Comparison of ENCODE assay signal across 19 cellular contexts in genomic region chr3:191151653-191152052, GRCh38. TPM values are rescaled to one million over a fixed set of nuclear protein-coding genes. Genes with fewer than 3 reads are reported as not detected.
A peak's percentile ranks its signal among the peaks of the same experiment; 100 is the strongest.
DNase-seq lines count a peak whose midpoint lies in the region; ATAC-seq and TF ChIP-seq lines count a peak whose summit lies in the region.
"Had no signal": no experiment of that assay in that cellular context is flagged by ENCODE, and none has a peak within 500 bp of the region (broad histone marks: within the 10 kb centered on the region; RNA-seq: fewer than 3 reads in every experiment).

No MANE protein-coding gene starts in this region.

- H3K9me2 ChIP-seq in SU-DHL-6 (replicated peaks; ENCODE audit: insufficient read depth, low read length) = no peaks in the 10 kb centered on the region

- no peak overlapping the region for H3K4me3 Mint-ChIP-seq in progenitor cell of endocrine pancreas (ENCODE audit: low read depth)
- H3K4me3 Mint-ChIP-seq: CD4-positive, alpha-beta memory T cell; HFFc6 had no signal

- DNase-seq in left lobe of liver (ENCODE audit: low spot score) (no peak), progenitor cell of endocrine pancreas (ENCODE audit: low spot score, unreplicated experiment) (no peak)
- DNase-seq: BE2C; CD4-positive, alpha-beta memory T cell; COR-L47; DMS153; DMS79 treated with DMSO at 0.1 percent for 48 hours; EL; HFFc6; Karpas-422 had no signal

- no peak overlapping the region for H3K27ac ChIP-seq in SU-DHL-6 (ENCODE audit: low read depth, low read length)
- H3K27ac ChIP-seq: A549, C4-2B had no signal

- peak overlapping the region; percentile 61 for H2AFZ ChIP-seq in SU-DHL-6 (ENCODE audit: low read depth, low read length, severe bottlenecking)

- no peaks in the 10 kb centered on the region for H3K27me3 ChIP-seq in SU-DHL-6 (ENCODE audit: low read length)
- H3K27me3 ChIP-seq: BE2C had no signal

- no peaks in the 10 kb centered on the region for H3K27me3 Mint-ChIP-seq in progenitor cell of endocrine pancreas
- H3K27me3 Mint-ChIP-seq: CD4-positive, alpha-beta memory T cell had no signal

- H3K79me2 ChIP-seq in SU-DHL-6 (ENCODE audit: insufficient read depth, low read length) = no peaks in the 10 kb centered on the region

- no peak for TF ChIP-seq CTCF in SU-DHL-6 (IDR thresholded peaks at IDR 0.05; ENCODE audit: insufficient read depth, low read length, poor library complexity, severe bottlenecking)
- no peak for TF ChIP-seq CTCF in progenitor cell of endocrine pancreas (IDR thresholded peaks at IDR 0.05; ENCODE audit: unreplicated experiment)

- no peak overlapping the region for H3K4me2 ChIP-seq in SU-DHL-6 (ENCODE audit: low read depth, low read length, poor library complexity, severe bottlenecking)
- H3K4me2 ChIP-seq: A549 had no signal

- no peaks in the 10 kb centered on the region for H3K4me1 Mint-ChIP-seq in progenitor cell of endocrine pancreas (ENCODE audit: low read depth)
- H3K4me1 Mint-ChIP-seq: CD4-positive, alpha-beta memory T cell had no signal

- no peaks in the 10 kb centered on the region for H3K36me3 Mint-ChIP-seq in progenitor cell of endocrine pancreas (ENCODE audit: insufficient read depth)
- H3K36me3 Mint-ChIP-seq: CD4-positive, alpha-beta memory T cell had no signal

- H3K9ac ChIP-seq in SU-DHL-6 (ENCODE audit: low read length) = no peak overlapping the region

- no peaks in the 10 kb centered on the region for H4K20me1 ChIP-seq in SU-DHL-6 (ENCODE audit: low read depth, low read length)

- ATAC-seq in GM21360 (IDR thresholded peaks at IDR 0.05; ENCODE audit: unreplicated experiment) = peak; percentile 49
- peak; percentile 75 for ATAC-seq in HG03175 (IDR thresholded peaks at IDR 0.05; ENCODE audit: unreplicated experiment)
- no peak for ATAC-seq in left lobe of liver
- ATAC-seq in HG02870 (IDR thresholded peaks at IDR 0.05; ENCODE audit: unreplicated experiment) = no peak
- ATAC-seq: A549, K562 had no signal

- no peaks in the 10 kb centered on the region; the same call in 1 of the 2 replicates for H3K36me3 ChIP-seq in SU-DHL-6 (ENCODE audit: low read length)
- H3K36me3 ChIP-seq: BE2C, HAP-1 had no signal

- H3F3A ChIP-seq in SU-DHL-6 (ENCODE audit: insufficient read depth) = no peaks in the 10 kb centered on the region; the same call in 1 of the 2 replicates

- 0 out of 2 replicates have a peak, but pooled peaks cover 6% of the 10 kb centered on the region for H3K9me3 ChIP-seq in SU-DHL-6 (ENCODE audit: insufficient read depth, low read length)
- H3K9me3 ChIP-seq: A549, BE2C, HAP-1 had no signal

- peaks cover 19% of the 10 kb centered on the region for H3K9me3 Mint-ChIP-seq in progenitor cell of endocrine pancreas (ENCODE audit: low read depth)

- H3K27ac Mint-ChIP-seq in progenitor cell of endocrine pancreas = no peak overlapping the region
- H3K27ac Mint-ChIP-seq: CD4-positive, alpha-beta memory T cell; HFFc6 had no signal

- H3K4me3 ChIP-seq in SU-DHL-6 (ENCODE audit: insufficient read depth, low read length, poor library complexity, severe bottlenecking) = no peak overlapping the region
- H3K4me3 ChIP-seq: A549, HAP-1, K562 had no signal

RNA-seq across cellular contexts. Expression of gene OSTN, which starts 47.4 kb away (rescaled TPM):
- total RNA-seq in left lobe of liver (not detected), progenitor cell of endocrine pancreas (0.11 and 0.14 TPM in 2 replicates)
- total RNA-seq: CD4-positive, alpha-beta memory T cell; H1; K562 had no signal

Comparison
In these comparisons a context has a peak if more than half of its experiments do, and no peak if none do; other contexts are left out.
1. ATAC-seq: peak in GM21360 (single experiment) and HG03175 (single experiment); none in left lobe of liver (single experiment) and HG02870 (single experiment).